ENCODE assay signal across 8 cellular contexts in the genomic region with DNA sequence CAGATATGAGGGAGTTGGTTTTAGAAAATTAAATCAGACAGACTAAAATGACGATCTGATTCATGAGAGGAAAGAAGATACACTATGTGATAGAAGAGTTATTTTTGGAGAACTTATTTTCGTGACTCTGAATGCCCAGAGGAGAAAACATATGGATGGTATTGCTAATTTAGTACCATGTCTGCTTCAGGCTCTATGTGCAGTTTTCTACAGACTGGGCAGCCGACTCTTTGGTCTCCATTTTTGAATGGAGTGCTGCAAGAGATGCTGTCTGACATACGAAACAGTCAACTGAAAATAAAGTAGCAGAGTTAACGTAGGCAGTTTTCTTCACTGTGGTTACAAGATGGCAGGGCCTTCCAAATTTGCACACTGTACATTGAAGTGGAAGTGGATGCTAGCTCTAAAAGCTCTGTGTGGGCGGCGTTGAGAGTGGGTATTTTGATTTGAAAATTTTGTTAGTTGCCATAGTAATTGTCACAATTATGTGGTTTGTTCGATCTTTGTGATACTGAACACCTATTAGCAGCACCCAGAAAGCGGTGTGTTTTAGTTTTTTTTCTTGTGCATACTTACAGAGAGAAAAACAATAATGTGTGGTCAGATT.
DNase-seq lines count a peak whose midpoint lies in the region; ATAC-seq, FAIRE-seq and TF ChIP-seq lines count a peak whose summit lies in the region.

No MANE protein-coding gene starts in this region.

- H3K14ac ChIP-seq in IMR-90 (replicated peaks; ENCODE audit: low read depth, low read length): no peak overlapping the region
- no peak overlapping the region for H3K14ac ChIP-seq in mesenchymal stem cell (ENCODE audit: low read length in 2 of 2)

- no peak for FAIRE-seq in RCC 7860 (lab: Jason Lieb, UNC)

- no peak overlapping the region for H3K23ac ChIP-seq in IMR-90 (ENCODE audit: low read depth, low read length)
- no peak overlapping the region for H3K23ac ChIP-seq in mesenchymal stem cell (ENCODE audit: low read length in 2 of 2)

- TF ChIP-seq POLR2A in IMR-90 (IDR thresholded peaks at IDR 0.05; ENCODE audit: low read depth, low read length) (no peak), tibial nerve (IDR thresholded peaks at IDR 0.05) (no peak)

- peaks cover 34% of the 10 kb centered on the region for H3K4me1 ChIP-seq in CD8-positive, alpha-beta memory T cell (ENCODE audit: insufficient read depth, low read length)
- H3K4me1 ChIP-seq in IMR-90 (ENCODE audit: control insufficient read depth, insufficient read depth, low read length): peaks cover 3% of the 10 kb centered on the region; the same call in 1 of the 2 replicates
- H3K4me1 ChIP-seq in mesenchymal stem cell (ENCODE audit: control insufficient read depth, insufficient read depth, low read depth, low read length): no peaks in the 10 kb centered on the region
- peaks cover 0 to 12% (median 5%) of the 10 kb centered on the region in 4 donors for H3K4me1 ChIP-seq in tibial nerve

- in situ Hi-C loops in IMR-90 (cut with MboI; ENCODE audit: low sequenced_read_pairs): no loop called here

- H3K4me3 ChIP-seq in CD8-positive, alpha-beta memory T cell (ENCODE audit: low read length): peak overlapping the region; percentile 38
- no peak overlapping the region for H3K4me3 ChIP-seq in IMR-90 (ENCODE audit: insufficient read depth, low read depth, low read length)
- no peak overlapping the region for H3K4me3 ChIP-seq in mesenchymal stem cell (ENCODE audit: insufficient read depth in 1 of 2, low read depth in 1 of 2, low read length in 2 of 2)
- H3K4me3 ChIP-seq in tibial nerve: no peak overlapping the region

- ATAC-seq in GM21423 (IDR thresholded peaks at IDR 0.05; ENCODE audit: unreplicated experiment) (peak; percentile 58), IMR-90 (ENCODE audit: low read depth) (no peak)
- ATAC-seq in activated T-cell treated with anti-CD3 and anti-CD28 coated beads, Interleukin-2, amount 50 U/mL, for 4 hours: peak; percentile 63 to 67

- no peaks in the 10 kb centered on the region for H3K36me3 ChIP-seq in CD8-positive, alpha-beta memory T cell (ENCODE audit: insufficient read depth, low read length)
- H3K36me3 ChIP-seq in IMR-90 (ENCODE audit: control insufficient read depth, insufficient read depth, low read length) (no peaks in the 10 kb centered on the region), mesenchymal stem cell (ENCODE audit: control insufficient read depth in 1 of 2, insufficient read depth in 2 of 2, low read depth in 1 of 2, low read length in 2 of 2) (no peaks in the 10 kb centered on the region), tibial nerve (no peaks in the 10 kb centered on the region)

- intact Hi-C loops in IMR-90 (cut with micrococcal nuclease): no loop called here

- 96% methylated on average over 6 of the region's 9 CpGs; no CpG with 5 or more reads in 1 of the 2 experiments for WGBS in IMR-90 (ENCODE audit: extremely low coverage in 2 of 2, insufficient read length in 1 of 2), 2 experiments
- 91% methylated on average over 9 of the region's 9 CpGs for WGBS in mesenchymal stem cell
- WGBS in tibial nerve, 2 donors: 63 to 64% methylated on average over 9 of the region's 9 CpGs

- DNase-seq in CD8-positive, alpha-beta memory T cell: peak; percentile 36 to 86 (median 85)
- DNase-seq in IMR-90 (no peak), mesenchymal stem cell (no peak), tibial nerve (ENCODE audit: low spot score in 2 of 2) (no peak), RCC 7860 (ENCODE audit: low spot score) (no peak), SHP77 (lab: John Stamatoyannopoulos, UW) (no peak)
- peak; percentile 34 for DNase-seq in activated T-cell treated with anti-CD3 and anti-CD28 coated beads, Interleukin-2, amount 50 U/mL, for 4 hours

- H3K18ac ChIP-seq in IMR-90 (ENCODE audit: low read depth, low read length): no peak overlapping the region
- H3K18ac ChIP-seq in mesenchymal stem cell (ENCODE audit: low read depth in 1 of 2, low read length in 2 of 2): peak overlapping the region in 1 of 2 experiments; percentile 73

- POLR2A ChIA-PET in CD8-positive, alpha-beta memory T cell (lab: Charles Lee): interaction anchor here (0.5 to 2.5 kb wide), 6 partner anchors 13 to 157 kb away, joined by 3 to 34 read pairs (median 4); partner anchors contain the start of gene ATP2B1
- POLR2A ChIA-PET in IMR-90 (lab: Charles Lee; ENCODE audit: unreplicated experiment): interaction anchor here (0.8 kb wide), 1 partner anchor 180 kb away, joined by 3 read pairs; no protein-coding TSS in a partner anchor

- H3K4me1 Mint-ChIP-seq in CD8-positive, alpha-beta memory T cell: peaks cover 61 to 72% (median 70%) of the 10 kb centered on the region in 3 donors
- peaks cover 61% of the 10 kb centered on the region for H3K4me1 Mint-ChIP-seq in activated T-cell treated with anti-CD3 and anti-CD28 coated beads, Interleukin-2, amount 50 U/mL, for 4 hours (ENCODE audit: low read depth)

- H2BK12ac ChIP-seq in mesenchymal stem cell (ENCODE audit: low read length in 2 of 2): no peak overlapping the region

- dilution Hi-C loops in IMR-90 (cut with HindIII; ENCODE audit: low sequenced_read_pairs, unreplicated experiment): no loop called here

- H3K27ac Mint-ChIP-seq in CD8-positive, alpha-beta memory T cell: peak overlapping the region; percentile 90 to 100 (median 98)

- H4K91ac ChIP-seq in IMR-90 (ENCODE audit: insufficient read depth, low read depth, low read length): no peak overlapping the region
- H4K91ac ChIP-seq in mesenchymal stem cell (ENCODE audit: low read length): no peak overlapping the region

- peak overlapping the region; percentile 70 to 89 (median 79) for H3K4me3 Mint-ChIP-seq in CD8-positive, alpha-beta memory T cell
- peak overlapping the region; percentile 76 for H3K4me3 Mint-ChIP-seq in activated T-cell treated with anti-CD3 and anti-CD28 coated beads, Interleukin-2, amount 50 U/mL, for 4 hours

- H2BK20ac ChIP-seq in IMR-90 (ENCODE audit: low read depth, low read length): peak overlapping the region; percentile 13; the same call in 1 of the 2 replicates

- H3K27ac ChIP-seq in CD8-positive, alpha-beta memory T cell (ENCODE audit: low read depth, low read length): peak overlapping the region; percentile 78
- H3K27ac ChIP-seq in IMR-90 (ENCODE audit: insufficient read depth, low read length) (no peak overlapping the region), mesenchymal stem cell (ENCODE audit: low read length, poor library complexity, severe bottlenecking) (no peak overlapping the region), tibial nerve (peak overlapping the region in 3 of 4 donors; percentile 63 to 73 (median 67))

- H3K36me3 Mint-ChIP-seq in CD8-positive, alpha-beta memory T cell: peaks cover 0 to 10% (median 0%) of the 10 kb centered on the region in 3 donors
- no peaks in the 10 kb centered on the region for H3K36me3 Mint-ChIP-seq in activated T-cell treated with anti-CD3 and anti-CD28 coated beads, Interleukin-2, amount 50 U/mL, for 4 hours (ENCODE audit: insufficient read depth)

- H3K4me2 ChIP-seq in IMR-90 (ENCODE audit: low read depth, low read length) (no peak overlapping the region), mesenchymal stem cell (ENCODE audit: low read length, poor library complexity, severe bottlenecking) (no peak overlapping the region)

- H2BK5ac ChIP-seq in IMR-90 (ENCODE audit: low read depth, low read length, poor library complexity, severe bottlenecking): no peak overlapping the region
- H2BK5ac ChIP-seq in mesenchymal stem cell (ENCODE audit: low read depth, low read length, poor library complexity, severe bottlenecking): no peak overlapping the region

- H2AFZ ChIP-seq in IMR-90 (replicated peaks; ENCODE audit: low read length, poor library complexity) (peak overlapping the region; percentile 26), mesenchymal stem cell (ENCODE audit: low read depth, low read length) (no peak overlapping the region)

- TF ChIP-seq CTCF in IMR-90 (conservative IDR thresholded peaks at IDR 0.05; ENCODE audit: low read depth, low read length) (no peak), tibial nerve (IDR thresholded peaks at IDR 0.05) (no peak)

- no TSS peak for BruUV-seq in IMR-90 (replicated peaks; lab: Mats Ljungman, UMichigan)

- CTCF ChIA-PET in CD8-positive, alpha-beta memory T cell (lab: Charles Lee): interaction anchor here (0.9 to 2.3 kb wide), 6 partner anchors 18 to 156 kb away, joined by 3 to 14 read pairs (median 4); partner anchors contain the start of gene ATP2B1
- CTCF ChIA-PET in IMR-90 (lab: Yijun Ruan, JAX): no interaction called here

- H2AK5ac ChIP-seq in IMR-90 (ENCODE audit: low read depth, low read length): no peak overlapping the region
- H2AK5ac ChIP-seq in mesenchymal stem cell (ENCODE audit: low read length, severe bottlenecking): no peak overlapping the region

- no peak for TF ChIP-seq EP300 in tibial nerve (IDR thresholded peaks at IDR 0.05)

- H4K5ac ChIP-seq in IMR-90 (ENCODE audit: low read depth, low read length): no peak overlapping the region

- H3K4ac ChIP-seq in IMR-90 (ENCODE audit: low read depth, low read length) (no peak overlapping the region), mesenchymal stem cell (ENCODE audit: low read depth in 1 of 2, low read length in 2 of 2) (no peak overlapping the region)

- no peaks in the 10 kb centered on the region for H3K9me1 ChIP-seq in IMR-90 (ENCODE audit: insufficient read depth, low read length)

- H3K9me3 Mint-ChIP-seq in CD8-positive, alpha-beta memory T cell: no peaks in the 10 kb centered on the region
- no peaks in the 10 kb centered on the region for H3K9me3 Mint-ChIP-seq in activated T-cell treated with anti-CD3 and anti-CD28 coated beads, Interleukin-2, amount 50 U/mL, for 4 hours

- H3K27me3 ChIP-seq in CD8-positive, alpha-beta memory T cell (ENCODE audit: insufficient read depth, low read length, poor library complexity, severe bottlenecking): no peaks in the 10 kb centered on the region
- H3K27me3 ChIP-seq in IMR-90 (ENCODE audit: control insufficient read depth, insufficient read depth, low read length): no peaks in the 10 kb centered on the region
- H3K27me3 ChIP-seq in mesenchymal stem cell (ENCODE audit: control insufficient read depth in 1 of 2, insufficient read depth in 1 of 2, low read length in 2 of 2): no peaks in the 10 kb centered on the region
- H3K27me3 ChIP-seq in tibial nerve: no peaks in the 10 kb centered on the region

- H3K9me3 ChIP-seq in CD8-positive, alpha-beta memory T cell (ENCODE audit: low read length): no peaks in the 10 kb centered on the region
- no peaks in the 10 kb centered on the region for H3K9me3 ChIP-seq in IMR-90 (ENCODE audit: control insufficient read depth, insufficient read depth, low read length)
- H3K9me3 ChIP-seq in mesenchymal stem cell (ENCODE audit: control insufficient read depth, low read length): no peaks in the 10 kb centered on the region
- H3K9me3 ChIP-seq in tibial nerve: no peaks in the 10 kb centered on the region

- no peak overlapping the region for H3K9ac ChIP-seq in IMR-90 (ENCODE audit: low read depth, low read length)
- peak overlapping the region; percentile 44 for H3K9ac ChIP-seq in mesenchymal stem cell (ENCODE audit: low read length)

- H2BK15ac ChIP-seq in IMR-90 (ENCODE audit: low read depth, low read length): no peak overlapping the region
- H2BK15ac ChIP-seq in mesenchymal stem cell (ENCODE audit: low read depth, poor library complexity, severe bottlenecking): no peak overlapping the region

- H4K8ac ChIP-seq in IMR-90 (ENCODE audit: low read depth in 2 of 2, low read length in 2 of 2) (peak overlapping the region; percentile 9 to 68; a peak in 2 of 4 replicates), mesenchymal stem cell (ENCODE audit: low read length) (peak overlapping the region; percentile 49)

- no peaks in the 10 kb centered on the region for H4K20me1 ChIP-seq in IMR-90 (ENCODE audit: insufficient read depth, low read length)

- H3K56ac ChIP-seq in IMR-90 (ENCODE audit: extremely low read depth, insufficient read depth, low read length): no peak overlapping the region

- no peaks in the 10 kb centered on the region for H3K79me1 ChIP-seq in IMR-90 (ENCODE audit: low read depth in 1 of 2, low read length in 2 of 2)
- no peaks in the 10 kb centered on the region for H3K79me1 ChIP-seq in mesenchymal stem cell (replicated peaks; ENCODE audit: low read length, poor library complexity, severe bottlenecking)

- no peak overlapping the region for H2BK120ac ChIP-seq in IMR-90 (ENCODE audit: low read depth, low read length)
- no peak overlapping the region for H2BK120ac ChIP-seq in mesenchymal stem cell (ENCODE audit: low read depth, low read length)

- no peak overlapping the region for H2AK9ac ChIP-seq in IMR-90 (replicated peaks; ENCODE audit: low read depth, low read length, poor library complexity)

- H3K27me3 Mint-ChIP-seq in CD8-positive, alpha-beta memory T cell: no peaks in the 10 kb centered on the region
- no peaks in the 10 kb centered on the region for H3K27me3 Mint-ChIP-seq in activated T-cell treated with anti-CD3 and anti-CD28 coated beads, Interleukin-2, amount 50 U/mL, for 4 hours (ENCODE audit: low read depth)

- TF ChIP-seq RAD21 in IMR-90 (IDR thresholded peaks at IDR 0.05; ENCODE audit: low read length): no peak

Comparison
In these comparisons a context has a peak if more than half of its experiments do, and no peak if none do; other contexts are left out.
1. DNase-seq: peak in CD8-positive, alpha-beta memory T cell (5 of 5) and activated T-cell treated with anti-CD3 and anti-CD28 coated beads, Interleukin-2, amount 50 U/mL, for 4 hours (single experiment); none in IMR-90 (single experiment), mesenchymal stem cell (single experiment), tibial nerve (0 of 2), RCC 7860 (single experiment) and SHP77 (0 of 2).
2. H3K27ac ChIP-seq: peak in CD8-positive, alpha-beta memory T cell (single experiment) and tibial nerve (3 of 4); none in IMR-90 (single experiment) and mesenchymal stem cell (single experiment).